In genomic region chr10:122386514-122386913, GRCh38 we compare ENCODE assay signal across 25 cellular contexts. TPM values are rescaled to one million over a fixed set of nuclear protein-coding genes. Genes with fewer than 3 reads are reported as not detected.
DNase-seq lines count a peak whose midpoint lies in the region; ATAC-seq and TF ChIP-seq lines count a peak whose summit lies in the region.
"Had no signal": no experiment of that assay in that cellular context is flagged by ENCODE, and none has a peak within 500 bp of the region (broad histone marks: within the 10 kb centered on the region; RNA-seq: fewer than 3 reads in every experiment).

No MANE protein-coding gene starts in this region.

- H3K36me3 ChIP-seq in CD4-positive, CD25-positive, alpha-beta regulatory T cell (ENCODE audit: control insufficient read depth, insufficient read depth, low read length) = peaks cover 9% of the 10 kb centered on the region
- H3K36me3 ChIP-seq in Panc1 (ENCODE audit: control insufficient read depth, insufficient read depth, low read length) = no peaks in the 10 kb centered on the region
- H3K36me3 ChIP-seq: BLaER1 treated with 17β-estradiol and CSF1 and Interleukin-3, amounts not matched to agents 10 nM and 100 nM had no signal

- peak overlapping the region in 1 of 3 donors; percentile 90 for H3K27ac Mint-ChIP-seq in CD4-positive, CD25-positive, alpha-beta regulatory T cell
- peak overlapping the region in 5 of 6 donors; percentile 13 to 63 (median 17) for H3K27ac Mint-ChIP-seq in immature natural killer cell
- H3K27ac Mint-ChIP-seq in nephron = peak overlapping the region; percentile 43 to 77 (median 70)

- no TSS peak for BruUV-seq in Panc1 (replicated peaks; lab: Mats Ljungman, UMichigan)

- H3K9me3 Mint-ChIP-seq in CD4-positive, CD25-positive, alpha-beta regulatory T cell = no peaks in the 10 kb centered on the region
- H3K9me3 Mint-ChIP-seq in immature natural killer cell (no peaks in the 10 kb centered on the region), nephron (peaks cover 15% of the 10 kb centered on the region)

- H3K9me3 ChIP-seq in CD4-positive, CD25-positive, alpha-beta regulatory T cell (ENCODE audit: control insufficient read depth in 2 of 2, low read length in 2 of 2) = no peaks in the 10 kb centered on the region
- H3K9me3 ChIP-seq in Panc1 (ENCODE audit: control insufficient read depth, insufficient read depth, low read depth, low read length) = no peaks in the 10 kb centered on the region

- H3K27me3 ChIP-seq in CD4-positive, CD25-positive, alpha-beta regulatory T cell (ENCODE audit: control insufficient read depth, insufficient read depth, low read length) = no peaks in the 10 kb centered on the region
- no peaks in the 10 kb centered on the region for H3K27me3 ChIP-seq in Panc1 (ENCODE audit: control insufficient read depth, insufficient read depth, low read length)
- H3K27me3 ChIP-seq: BLaER1 treated with 17β-estradiol and CSF1 and Interleukin-3, amounts not matched to agents 10 nM and 100 nM had no signal

- ATAC-seq in CD4-positive, CD25-positive, alpha-beta regulatory T cell (ENCODE audit: low read depth in 2 of 2) = no peak
- no peak for ATAC-seq in Panc1
- ATAC-seq in stimulated activated naive CD8-positive, alpha-beta T cell treated with anti-CD3 and anti-CD28 coated beads, Interleukin-15, Interleukin-2, amounts not matched to agents 100 U/mL and 50 U/mL, for 24 hours = no peak
- no peak for ATAC-seq in sciatic nerve
- ATAC-seq: GM12878 had no signal

- peaks cover 22% of the 10 kb centered on the region for H3K36me3 Mint-ChIP-seq in CD4-positive, CD25-positive, alpha-beta regulatory T cell
- peaks cover 5 to 17% (median 14%) of the 10 kb centered on the region in 3 donors for H3K36me3 Mint-ChIP-seq in immature natural killer cell
- H3K36me3 Mint-ChIP-seq in nephron (ENCODE audit: low read depth) = peaks cover 24% of the 10 kb centered on the region

- H3K4me3 Mint-ChIP-seq in CD4-positive, CD25-positive, alpha-beta regulatory T cell = peak overlapping the region in 2 of 4 donors; percentile 32 to 36
- H3K4me3 Mint-ChIP-seq in immature natural killer cell = peak overlapping the region in 4 of 5 donors; percentile 1 to 48 (median 28)
- H3K4me3 Mint-ChIP-seq in nephron = no peak overlapping the region

- H3K4me1 Mint-ChIP-seq in CD4-positive, CD25-positive, alpha-beta regulatory T cell = peaks cover 38 to 86% (median 49%) of the 10 kb centered on the region in 4 donors
- H3K4me1 Mint-ChIP-seq in immature natural killer cell = peaks cover 71 to 90% of the 10 kb centered on the region in 2 donors
- no peaks in the 10 kb centered on the region for H3K4me1 Mint-ChIP-seq in nephron

- TF ChIP-seq CTCF in Panc1 (IDR thresholded peaks at IDR 0.05) = no peak
- no peak for TF ChIP-seq CTCF in nephron (IDR thresholded peaks at IDR 0.05; ENCODE audit: unreplicated experiment in 3 of 3)

- H3K27me3 Mint-ChIP-seq in CD4-positive, CD25-positive, alpha-beta regulatory T cell = no peaks in the 10 kb centered on the region
- peaks cover 0 to 1% (median 0%) of the 10 kb centered on the region in 3 donors for H3K27me3 Mint-ChIP-seq in immature natural killer cell (ENCODE audit: low read depth in 3 of 3)
- H3K27me3 Mint-ChIP-seq in nephron (ENCODE audit: low read depth) = no peaks in the 10 kb centered on the region
- H3K27me3 Mint-ChIP-seq: CD4-positive, alpha-beta memory T cell had no signal

- no peak for DNase-seq in CD4-positive, CD25-positive, alpha-beta regulatory T cell
- no peak for DNase-seq in Panc1 (ENCODE audit: low read depth, low spot score)
- DNase-seq in immature natural killer cell = no peak
- no peak for DNase-seq in stimulated activated naive CD8-positive, alpha-beta T cell treated with anti-CD3 and anti-CD28 coated beads, Interleukin-15, Interleukin-2, amounts not matched to agents 100 U/mL and 50 U/mL, for 24 hours
- DNase-seq in sciatic nerve (ENCODE audit: low spot score) = no peak
- no peak for DNase-seq in ureter (ENCODE audit: low spot score)
- DNase-seq: AML-193; CD4-positive, alpha-beta memory T cell; COR-L47; DMS53; GDM1; IMR-90; KG1; MM.1S; NCI-H2029; NCI-H446; NCI-H524 treated with DMSO at 0.1 percent for 48 hours; NCI-H774; NK-92 treated with Interleukin-12 subunit alpha and Interleukin-12 subunit beta, amount 100 ng/mL, for 24 hours; PC-9; SHP77 had no signal

- in situ Hi-C loops in Panc1 (cut with HindIII; ENCODE audit: low pct_unique_long_range_greater_than_20kb, low sequenced_read_pairs) = no loop called here

- intact Hi-C loops in Panc1 (cut with micrococcal nuclease; ENCODE audit: unreplicated experiment) (no loop called here), sciatic nerve (cut with DNase I) (no loop called here)

- H3K4me3 ChIP-seq in CD4-positive, CD25-positive, alpha-beta regulatory T cell (ENCODE audit: low read depth, low read length) = peak overlapping the region; percentile 30
- H3K4me3 ChIP-seq in Panc1 (ENCODE audit: low read depth in 2 of 2, low read length in 2 of 2) = no peak overlapping the region
- H3K4me3 ChIP-seq: BLaER1 treated with 17β-estradiol and CSF1 and Interleukin-3, amounts not matched to agents 10 nM and 100 nM; GM12878; PC-9 had no signal

- no peak overlapping the region for H3K27ac ChIP-seq in CD4-positive, CD25-positive, alpha-beta regulatory T cell (ENCODE audit: insufficient read depth, low read length, poor library complexity, severe bottlenecking)
- H3K27ac ChIP-seq in Panc1 (ENCODE audit: low read length) = peak overlapping the region; percentile 54; the same call in 1 of the 2 replicates
- H3K27ac ChIP-seq: BLaER1 treated with 17β-estradiol and CSF1 and Interleukin-3, amounts not matched to agents 10 nM and 100 nM; PC-9; RWPE1 had no signal

- H3K4me1 ChIP-seq in CD4-positive, CD25-positive, alpha-beta regulatory T cell (ENCODE audit: control insufficient read depth, insufficient read depth, low read length, poor library complexity, severe bottlenecking) = peaks cover 17% of the 10 kb centered on the region
- peaks cover 10% of the 10 kb centered on the region for H3K4me1 ChIP-seq in Panc1 (ENCODE audit: control insufficient read depth, insufficient read depth, low read length)

- CTCF ChIA-PET in Panc1 (lab: Charles Lee) = no interaction called here

- POLR2A ChIA-PET in Panc1 (lab: Charles Lee) = interaction anchor here (0.6 kb wide), 1 partner anchor 168 kb away, joined by 3 read pairs; no protein-coding TSS in a partner anchor

RNA-seq across cellular contexts. Expression of gene PLEKHA1, which starts 12.0 kb away (rescaled TPM):
- 35.9 TPM for total RNA-seq in CD4-positive, CD25-positive, alpha-beta regulatory T cell
- polyA plus RNA-seq in CD4-positive, CD25-positive, alpha-beta regulatory T cell = 100 to 1,000 TPM in 2 of 4 donors, 10 to 100 TPM in 2; 77.4 to 112 (median 95.5) TPM
- total RNA-seq in Panc1 (2021; ENCODE audit: unreplicated experiment) (95.5 TPM), sciatic nerve (41.2 TPM), ureter (41.9 TPM)
- polyA plus RNA-seq in Panc1 (2012; ENCODE audit: insufficient read length) = 52.9 TPM
- 100 to 1,000 TPM; 134 to 142 (median 140) TPM for polyA plus RNA-seq in immature natural killer cell

Comparison
In these comparisons a context has a peak if more than half of its experiments do, and no peak if none do; other contexts are left out.
1. H3K4me3 Mint-ChIP-seq: peak in immature natural killer cell (4 of 5); none in nephron (0 of 3).